In genomic region chr22:43213066-43213465, GRCh38 we compare ENCODE assay signal across 24 cellular contexts. TPM values are rescaled to one million over a fixed set of nuclear protein-coding genes. Genes with fewer than 3 reads are reported as not detected.
DNase-seq lines count a peak whose midpoint lies in the region; ATAC-seq and TF ChIP-seq lines count a peak whose summit lies in the region.
"Had no signal": no experiment of that assay in that cellular context is flagged by ENCODE, and none has a peak within 500 bp of the region (broad histone marks: within the 10 kb centered on the region; RNA-seq: fewer than 3 reads in every experiment).

No MANE protein-coding gene starts in this region.

- no peaks in the 10 kb centered on the region for H3K27me3 Mint-ChIP-seq in type B pancreatic cell
- no peaks in the 10 kb centered on the region for H3K27me3 Mint-ChIP-seq in CD4-positive, alpha-beta memory T cell
- H3K27me3 Mint-ChIP-seq: activated CD4-positive, alpha-beta T cell treated with anti-CD3 and anti-CD28 coated beads for 36 hours; stimulated activated naive CD8-positive, alpha-beta T cell treated with anti-CD3 and anti-CD28 coated beads, Interleukin-15, Interleukin-2, amounts not matched to agents 100 ng/mL and 50 ng/mL, for 24 hours had no signal

- H3K36me3 Mint-ChIP-seq in type B pancreatic cell: peaks cover 3% of the 10 kb centered on the region
- H3K36me3 Mint-ChIP-seq in CD4-positive, alpha-beta memory T cell: no peaks in the 10 kb centered on the region

- H3K27ac ChIP-seq in left lung: no peak overlapping the region
- no peak overlapping the region for H3K27ac ChIP-seq in CD4-positive, alpha-beta memory T cell (ENCODE audit: low read depth, low read length)
- H3K27ac ChIP-seq: dorsolateral prefrontal cortex, SJCRH30, tibial artery had no signal

- H3K27ac Mint-ChIP-seq in type B pancreatic cell: no peak overlapping the region
- no peak overlapping the region for H3K27ac Mint-ChIP-seq in CD4-positive, alpha-beta memory T cell
- H3K27ac Mint-ChIP-seq: activated CD4-positive, alpha-beta T cell treated with anti-CD3 and anti-CD28 coated beads for 36 hours; stimulated activated naive CD8-positive, alpha-beta T cell treated with anti-CD3 and anti-CD28 coated beads, Interleukin-15, Interleukin-2, amounts not matched to agents 100 ng/mL and 50 ng/mL, for 24 hours had no signal

- TF ChIP-seq CTCF in left lung (IDR thresholded peaks at IDR 0.05): no peak
- TF ChIP-seq CTCF in type B pancreatic cell (conservative IDR thresholded peaks at IDR 0.05): no peak

- intact Hi-C loops in left lung (cut with DNase I): no loop called here
- intact Hi-C loops in CD4-positive, alpha-beta memory T cell (cut with micrococcal nuclease): no loop called here

- H3K9me3 ChIP-seq in adipocyte (ENCODE audit: control insufficient read depth, low read length): no peaks in the 10 kb centered on the region
- no peaks in the 10 kb centered on the region for H3K9me3 ChIP-seq in left lung
- H3K9me3 ChIP-seq in CD4-positive, alpha-beta memory T cell (ENCODE audit: control insufficient read depth in 1 of 2, low read length in 2 of 2): no peaks in the 10 kb centered on the region
- H3K9me3 ChIP-seq: SJCRH30, tibial artery had no signal

- DNase-seq in EH (ENCODE audit: low read depth) (peak; percentile 8), H7 (peak; percentile 90), adipocyte (ENCODE audit: low read depth) (peak; percentile 19), left lung (peak in 1 of 2 donors; percentile 55), type B pancreatic cell (ENCODE audit: extremely low spot score, unreplicated experiment) (no peak)
- no peak for DNase-seq in stimulated activated CD4-positive, alpha-beta T cell treated with anti-CD3 and anti-CD28 coated beads, Interleukin-4, amount 100 ng/mL, for 24 hours
- no peak for DNase-seq in CD4-positive, alpha-beta memory T cell
- DNase-seq: activated CD4-positive, alpha-beta T cell treated with anti-CD3 and anti-CD28 coated beads for 36 hours; activated CD8-positive, alpha-beta memory T cell treated with anti-CD3 and anti-CD28 coated beads for 24 hours; activated naive CD4-positive, alpha-beta T cell treated with anti-CD3 and anti-CD28 coated beads, Interleukin-2, amount 50 U/mL, for 16 hours; caudate nucleus; DMS79 treated with DMSO at 0.1 percent for 48 hours; dorsolateral prefrontal cortex; KG1; mammary epithelial cell; NCI-H774; occipital lobe; PC-3; SJCRH30; stimulated activated CD4-positive, alpha-beta T cell treated with anti-CD3 and anti-CD28 coated beads, Interleukin-4, amount 100 ng/mL, for 4 hours; T-helper 1 cell; tibial artery had no signal

- no peak overlapping the region for H3K4me3 Mint-ChIP-seq in type B pancreatic cell
- H3K4me3 Mint-ChIP-seq in CD4-positive, alpha-beta memory T cell: no peak overlapping the region
- H3K4me3 Mint-ChIP-seq: activated CD4-positive, alpha-beta T cell treated with anti-CD3 and anti-CD28 coated beads for 36 hours; stimulated activated naive CD8-positive, alpha-beta T cell treated with anti-CD3 and anti-CD28 coated beads, Interleukin-15, Interleukin-2, amounts not matched to agents 100 ng/mL and 50 ng/mL, for 24 hours had no signal

- no peak overlapping the region for H3K9ac ChIP-seq in adipocyte (ENCODE audit: low read length)

- H3K27me3 ChIP-seq in H7 (ENCODE audit: control insufficient read depth, insufficient read depth, low read length): no peaks in the 10 kb centered on the region
- peaks cover 30% of the 10 kb centered on the region for H3K27me3 ChIP-seq in adipocyte (replicated peaks; ENCODE audit: control insufficient read depth, insufficient read depth, low read length)
- H3K27me3 ChIP-seq in left lung: no peaks in the 10 kb centered on the region
- H3K27me3 ChIP-seq in CD4-positive, alpha-beta memory T cell (ENCODE audit: insufficient read depth, low read length): no peaks in the 10 kb centered on the region
- H3K27me3 ChIP-seq: dorsolateral prefrontal cortex, SJCRH30 had no signal

- H3K4me1 ChIP-seq in adipocyte (ENCODE audit: control insufficient read depth, insufficient read depth, low read length) (no peaks in the 10 kb centered on the region), left lung (no peaks in the 10 kb centered on the region)
- no peaks in the 10 kb centered on the region for H3K4me1 ChIP-seq in CD4-positive, alpha-beta memory T cell (ENCODE audit: insufficient read depth, low read length)
- H3K4me1 ChIP-seq: SJCRH30, tibial artery had no signal

- H3K4me1 Mint-ChIP-seq in type B pancreatic cell (ENCODE audit: unreplicated experiment): peaks cover 8% of the 10 kb centered on the region
- no peaks in the 10 kb centered on the region for H3K4me1 Mint-ChIP-seq in CD4-positive, alpha-beta memory T cell
- H3K4me1 Mint-ChIP-seq: activated CD4-positive, alpha-beta T cell treated with anti-CD3 and anti-CD28 coated beads for 36 hours had no signal

- no peak overlapping the region for H3K4me3 ChIP-seq in H7 (ENCODE audit: insufficient read depth, low read depth, low read length)
- H3K4me3 ChIP-seq in adipocyte (ENCODE audit: low read length): no peak overlapping the region
- no peak overlapping the region for H3K4me3 ChIP-seq in left lung
- H3K4me3 ChIP-seq in CD4-positive, alpha-beta memory T cell (ENCODE audit: low read length in 2 of 2): no peak overlapping the region
- H3K4me3 ChIP-seq: dorsolateral prefrontal cortex, SJCRH30, tibial artery had no signal

- CTCF ChIA-PET in CD4-positive, alpha-beta memory T cell (lab: Charles Lee; ENCODE audit: partially characterized antibody): no interaction called here

- POLR2A ChIA-PET in CD4-positive, alpha-beta memory T cell (lab: Charles Lee; ENCODE audit: partially characterized antibody): no interaction called here

- ATAC-seq in left lung (peak; percentile 45), GM21737 (IDR thresholded peaks at IDR 0.05; ENCODE audit: unreplicated experiment) (no peak)
- ATAC-seq: activated CD4-positive, alpha-beta T cell treated with anti-CD3 and anti-CD28 coated beads for 36 hours; PC-3 had no signal

- H3K36me3 ChIP-seq in H7 (replicated peaks; ENCODE audit: control insufficient read depth, insufficient read depth, low read length): no peaks in the 10 kb centered on the region
- no peaks in the 10 kb centered on the region for H3K36me3 ChIP-seq in adipocyte (ENCODE audit: control insufficient read depth, insufficient read depth, low read length, severe bottlenecking)
- H3K36me3 ChIP-seq in left lung: no peaks in the 10 kb centered on the region
- no peaks in the 10 kb centered on the region for H3K36me3 ChIP-seq in CD4-positive, alpha-beta memory T cell (ENCODE audit: insufficient read depth, low read length)
- H3K36me3 ChIP-seq: SJCRH30, tibial artery had no signal

- H3K9me3 Mint-ChIP-seq in type B pancreatic cell: no peaks in the 10 kb centered on the region
- no peaks in the 10 kb centered on the region for H3K9me3 Mint-ChIP-seq in CD4-positive, alpha-beta memory T cell
- H3K9me3 Mint-ChIP-seq: stimulated activated naive CD8-positive, alpha-beta T cell treated with anti-CD3 and anti-CD28 coated beads, Interleukin-15, Interleukin-2, amounts not matched to agents 100 ng/mL and 50 ng/mL, for 24 hours had no signal

RNA-seq across cellular contexts. Expression of gene TTLL12, which starts 26.1 kb away (rescaled TPM):
- 90.5 and 100 TPM in 2 replicates for total RNA-seq in H7 (2014; rRNA removed; shearing (Covaris generic))
- total RNA-seq in left lung: 10 to 100 TPM; 26.4 to 42.1 TPM
- total RNA-seq in type B pancreatic cell (ENCODE audit: low replicate concordance): 57.3 and 98.5 TPM in 2 replicates
- 10 to 100 TPM; 28.5 to 29.6 TPM for total RNA-seq in CD4-positive, alpha-beta memory T cell
- 10 to 100 TPM; 20.8 to 28.6 TPM for polyA plus RNA-seq in CD4-positive, alpha-beta memory T cell

Comparison
In these comparisons a context has a peak if more than half of its experiments do, and no peak if none do; other contexts are left out.
1. DNase-seq: peak in EH (single experiment), H7 (single experiment) and adipocyte (single experiment); none in stimulated activated CD4-positive, alpha-beta T cell treated with anti-CD3 and anti-CD28 coated beads, Interleukin-4, amount 100 ng/mL, for 24 hours (single experiment), type B pancreatic cell (single experiment) and CD4-positive, alpha-beta memory T cell (0 of 5).